8 cellular contexts compared by ENCODE assay signal in genomic region chr7:70694909-70695803, GRCh38.
A peak's percentile ranks its signal among the peaks of the same experiment; 100 is the strongest.
DNase-seq lines count a peak whose midpoint lies in the region; ATAC-seq and TF ChIP-seq lines count a peak whose summit lies in the region.

No MANE protein-coding gene starts in this region.

- peak; percentile 25 for ATAC-seq in HG03354 (IDR thresholded peaks at IDR 0.05; ENCODE audit: poor library complexity, severe bottlenecking, unreplicated experiment)
- ATAC-seq in stimulated activated naive CD8-positive, alpha-beta T cell treated with anti-CD3 and anti-CD28 coated beads, Interleukin-15, amount 100 ng/mL, for 72 hours, result peak; percentile 19

- H3K36me3 ChIP-seq in ES-I3 (ENCODE audit: insufficient read depth, low read length) (0 out of 2 replicates have a peak, but pooled peaks cover 3% of the 10 kb centered on the region), adrenal gland (replicated peaks in 1 of 2) (no peaks in the 10 kb centered on the region)

- peak overlapping the region; percentile 85 to 88 for H3K4me3 Mint-ChIP-seq in stimulated activated naive CD8-positive, alpha-beta T cell treated with anti-CD3 and anti-CD28 coated beads, Interleukin-15, amount 100 ng/mL, for 72 hours

- WGBS in adrenal gland, 4 donors, result 1 to 7% (median 3%) methylated on average over 21 to 82 of the region's 82 CpGs

- no peak for TF ChIP-seq POLR2A in adrenal gland (IDR thresholded peaks at IDR 0.05)

- peaks cover 29% of the 10 kb centered on the region for H3K4me1 ChIP-seq in ES-I3 (ENCODE audit: insufficient read depth, low read length)
- peaks cover 0 to 10% of the 10 kb centered on the region in 2 donors for H3K4me1 ChIP-seq in adrenal gland (replicated peaks in 1 of 2)

- peak overlapping the region; percentile 94 for H3K9ac ChIP-seq in ES-I3 (ENCODE audit: low read depth, low read length)

- peak in 2 of 7 donors; percentile 13 to 25 for DNase-seq in adrenal gland
- peak; percentile 22 for DNase-seq in iPS-NIHi7 (ENCODE audit: extremely low spot score)
- peak in 1 of 2 donors; percentile 5 for DNase-seq in stimulated activated naive CD8-positive, alpha-beta T cell treated with anti-CD3 and anti-CD28 coated beads, Interleukin-15, amount 100 ng/mL, for 72 hours
- DNase-seq in middle frontal gyrus (ENCODE audit: extremely low spot score, low spot score), result no peak
- no peak for DNase-seq in NCI-H128 (lab: John Stamatoyannopoulos, UW; ENCODE audit: unreplicated experiment)
- no peak for DNase-seq in ureter (ENCODE audit: low spot score)

- H3K27me3 Mint-ChIP-seq in stimulated activated naive CD8-positive, alpha-beta T cell treated with anti-CD3 and anti-CD28 coated beads, Interleukin-15, amount 100 ng/mL, for 72 hours, result peaks cover 65% of the 10 kb centered on the region

- H3K9me3 ChIP-seq in ES-I3 (ENCODE audit: control insufficient read depth, insufficient read depth, low read length) (no peaks in the 10 kb centered on the region), adrenal gland (replicated peaks in 1 of 3) (no peaks in the 10 kb centered on the region)

- H3K4me1 Mint-ChIP-seq in stimulated activated naive CD8-positive, alpha-beta T cell treated with anti-CD3 and anti-CD28 coated beads, Interleukin-15, amount 100 ng/mL, for 72 hours, result peaks cover 11% of the 10 kb centered on the region

- intact Hi-C loops in adrenal gland (cut with DNase I), result loop anchor here in 1 of 2 donors (10.0 kb wide), 1 partner anchor 650 kb away; no protein-coding TSS in a partner anchor

- H3K27ac ChIP-seq in adrenal gland, result peak overlapping the region in 2 of 5 donors; percentile 33 to 69

- H3K9me3 Mint-ChIP-seq in stimulated activated naive CD8-positive, alpha-beta T cell treated with anti-CD3 and anti-CD28 coated beads, Interleukin-15, amount 100 ng/mL, for 72 hours, result no peaks in the 10 kb centered on the region

- no peak for TF ChIP-seq CTCF in adrenal gland (IDR thresholded peaks at IDR 0.05)

- no peaks in the 10 kb centered on the region for H3K27me3 ChIP-seq in adrenal gland

- peak overlapping the region in 3 of 4 donors; percentile 39 to 85 (median 59) for H3K4me3 ChIP-seq in adrenal gland

- peak overlapping the region in 1 of 2 donors; percentile 80 for H3K27ac Mint-ChIP-seq in stimulated activated naive CD8-positive, alpha-beta T cell treated with anti-CD3 and anti-CD28 coated beads, Interleukin-15, amount 100 ng/mL, for 72 hours
